Comparison of ENCODE assay signal across 28 cellular contexts in genomic region chr3:136503056-136503455, GRCh38.
"Had no signal": no experiment of that assay in that cellular context is flagged by ENCODE, and none has a peak within 500 bp of the region (broad histone marks: within the 10 kb centered on the region; RNA-seq: fewer than 3 reads in every experiment).

No MANE protein-coding gene starts in this region.

- H3K4me1 Mint-ChIP-seq: activated CD4-positive, alpha-beta T cell treated with anti-CD3 and anti-CD28 coated beads, Interleukin-2, amount 10 ng/mL, durations not matched to agents 7 days and 5 days; brain; WTC11 had no signal

- DNase-seq: activated CD4-positive, alpha-beta memory T cell treated with anti-CD3 and anti-CD28 coated beads, Interleukin-2, amount 10 ng/mL, durations not matched to agents 7 days and 5 days; activated CD4-positive, alpha-beta T cell treated with anti-CD3 and anti-CD28 coated beads for 1 hour; activated CD4-positive, alpha-beta T cell treated with anti-CD3 and anti-CD28 coated beads, Interleukin-2, amount 10 ng/mL, durations not matched to agents 7 days and 5 days; activated effector memory CD4-positive, alpha-beta T cell treated with anti-CD3 and anti-CD28 coated beads, Interleukin-2, amount 50 U/mL, for 16 hours; activated naive CD4-positive, alpha-beta T cell treated with Interleukin-2 at 50 U/mL for 16 hours; amygdala; cerebellar nuclear complex; Karpas-422; MM.1S; NCI-H1105; NCI-H1436; NCI-H1694 treated with DMSO at 0.1 percent for 48 hours; NCI-H2029 treated with DMSO at 0.1 percent for 48 hours; NCI-H510A treated with DMSO at 0.1 percent for 48 hours; NCI-H69; NK-92 treated with Interleukin-12 subunit alpha and Interleukin-12 subunit beta, amount 100 ng/mL, for 24 hours; OCI-M1; RPMI8226; SJCRH30; SW 1271; T-helper 9 cell had no signal

- H3K4me1 ChIP-seq: SJCRH30 had no signal

- H3K27me3 ChIP-seq: SJCRH30 had no signal

- H3K27me3 Mint-ChIP-seq: activated CD4-positive, alpha-beta memory T cell treated with anti-CD3 and anti-CD28 coated beads, Interleukin-2, amount 10 ng/mL, durations not matched to agents 7 days and 5 days; activated CD4-positive, alpha-beta T cell treated with anti-CD3 and anti-CD28 coated beads, Interleukin-2, amount 10 ng/mL, durations not matched to agents 7 days and 5 days; brain had no signal

- H3K27ac ChIP-seq: SJCRH30 had no signal

- ATAC-seq: K562, Panc1, Right ventricle myocardium inferior, SK-N-SH treated with all-trans-retinoic acid at 6 μM for 48 hours, WTC11 had no signal

- H3K4me3 Mint-ChIP-seq: activated CD4-positive, alpha-beta memory T cell treated with anti-CD3 and anti-CD28 coated beads, Interleukin-2, amount 10 ng/mL, durations not matched to agents 7 days and 5 days; activated CD4-positive, alpha-beta T cell treated with anti-CD3 and anti-CD28 coated beads, Interleukin-2, amount 10 ng/mL, durations not matched to agents 7 days and 5 days; brain; T-helper 1 cell treated with Interleukin-12 subunit alpha and Interleukin-12 subunit beta and Interleukin-4 antibody, amounts not matched to agents 30 μg/mL and 1 μg/mL, for 36 hours; WTC11 had no signal

- H3K36me3 Mint-ChIP-seq: WTC11 had no signal

- H3K9me3 Mint-ChIP-seq: activated CD4-positive, alpha-beta memory T cell treated with anti-CD3 and anti-CD28 coated beads, Interleukin-2, amount 10 ng/mL, durations not matched to agents 7 days and 5 days; activated CD4-positive, alpha-beta T cell treated with anti-CD3 and anti-CD28 coated beads, Interleukin-2, amount 10 ng/mL, durations not matched to agents 7 days and 5 days; brain; T-helper 1 cell treated with Interleukin-12 subunit alpha and Interleukin-12 subunit beta and Interleukin-4 antibody, amounts not matched to agents 30 μg/mL and 1 μg/mL, for 36 hours; WTC11 had no signal

- H3K9me3 ChIP-seq: SJCRH30 had no signal

- H3K4me3 ChIP-seq: K562, SJCRH30 had no signal

- H3K27ac Mint-ChIP-seq: activated CD4-positive, alpha-beta memory T cell treated with anti-CD3 and anti-CD28 coated beads, Interleukin-2, amount 10 ng/mL, durations not matched to agents 7 days and 5 days; activated CD4-positive, alpha-beta T cell treated with anti-CD3 and anti-CD28 coated beads, Interleukin-2, amount 10 ng/mL, durations not matched to agents 7 days and 5 days; brain; T-helper 1 cell treated with Interleukin-12 subunit alpha and Interleukin-12 subunit beta and Interleukin-4 antibody, amounts not matched to agents 30 μg/mL and 1 μg/mL, for 36 hours; WTC11 had no signal
